20 cellular contexts compared by ENCODE assay signal in genomic region chr9:121218357-121219027, GRCh38. TPM values are rescaled to one million over a fixed set of nuclear protein-coding genes. Genes with fewer than 3 reads are reported as not detected.
A peak's percentile ranks its signal among the peaks of the same experiment; 100 is the strongest.
DNase-seq lines count a peak whose midpoint lies in the region; ATAC-seq and TF ChIP-seq lines count a peak whose summit lies in the region.
"Had no signal": no experiment of that assay in that cellular context is flagged by ENCODE, and none has a peak within 500 bp of the region (broad histone marks: within the 10 kb centered on the region; RNA-seq: fewer than 3 reads in every experiment).

No MANE protein-coding gene starts in this region.

- H3K23me2 ChIP-seq in H9 (ENCODE audit: insufficient read length, low read depth, low read length, poor library complexity, severe bottlenecking): no peaks in the 10 kb centered on the region

- H4K8ac ChIP-seq in H9 (replicated peaks; ENCODE audit: insufficient read length, low read depth, low read length): no peak overlapping the region

- H3K79me2 ChIP-seq in H9 (ENCODE audit: insufficient read depth, low read length): no peaks in the 10 kb centered on the region

- no peak overlapping the region for H2AK5ac ChIP-seq in H9 (ENCODE audit: insufficient read length, low read length)

- DNase-seq in HT1080 (ENCODE audit: low read depth) (peak; percentile 66), esophagus muscularis mucosa (ENCODE audit: extremely low spot score) (peak; percentile 45), H9 (no peak), tibial artery (no peak)
- DNase-seq in activated CD8-positive, alpha-beta memory T cell treated with anti-CD3 and anti-CD28 coated beads, Interleukin-2, amount 50 U/mL, for 4 hours: no peak
- DNase-seq: C1 segment of cervical spinal cord, GF-D8, Karpas-422, MM.1S, NCI-H1105 treated with DMSO at 0.1 percent for 48 hours, NCI-H1694 treated with DMSO at 0.1 percent for 48 hours, NCI-H226, NCI-H524 treated with DMSO at 0.1 percent for 48 hours, SHP77, SK-N-SH had no signal

- H3K18ac ChIP-seq in H9 (ENCODE audit: insufficient read length, low read depth, low read length): no peak overlapping the region

- no peak overlapping the region for H3K9ac ChIP-seq in H9 (ENCODE audit: extremely low read depth, insufficient read length, low read length)
- H3K9ac ChIP-seq: GM23248, SK-N-SH had no signal

- no peak overlapping the region for H3K4me2 ChIP-seq in H9 (ENCODE audit: insufficient read depth, insufficient read length, low read length)
- H3K4me2 ChIP-seq: SK-N-SH had no signal

- H3T11ph ChIP-seq in H9 (ENCODE audit: low read length): no peak overlapping the region

- H3K4me1 Mint-ChIP-seq in H9: peaks cover 42 to 49% of the 10 kb centered on the region in 2 experiments

- H2BK5ac ChIP-seq in H9 (ENCODE audit: insufficient read length, low read length): no peak overlapping the region

- H3K56ac ChIP-seq in H9 (ENCODE audit: insufficient read length, low read depth, low read length): no peak overlapping the region

- TF ChIP-seq CTCF in esophagus muscularis mucosa (IDR thresholded peaks at IDR 0.05) (no peak), H9 (conservative IDR thresholded peaks at IDR 0.05) (no peak), tibial artery (IDR thresholded peaks at IDR 0.05) (no peak)

- no peak overlapping the region for H3K4me3 Mint-ChIP-seq in H9

- intact Hi-C loops in esophagus muscularis mucosa (cut with DNase I): no loop called here
- intact Hi-C loops in tibial artery (cut with DNase I; ENCODE audit: low total_unique reads): no loop called here

- no peaks in the 10 kb centered on the region; a peak in 1 of 7 replicates for H3K36me3 Mint-ChIP-seq in H9 (ENCODE audit: insufficient read depth in 1 of 3, low read depth in 3 of 3)

- WGBS in esophagus muscularis mucosa: 96% methylated on average over 8 of the region's 8 CpGs
- no CpG with 5 or more reads among the region's 8 CpGs for WGBS in H9 (ENCODE audit: extremely low coverage, insufficient read length, low lambda C conversion rate)

- peaks cover 0 to 10% (median 6%) of the 10 kb centered on the region in 4 donors for H3K4me1 ChIP-seq in esophagus muscularis mucosa
- peaks cover 12% of the 10 kb centered on the region; the same call in 1 of the 2 replicates for H3K4me1 ChIP-seq in H9 (ENCODE audit: insufficient read depth, low read length)
- peaks cover 0 to 4% (median under 1%) of the 10 kb centered on the region in 4 donors for H3K4me1 ChIP-seq in tibial artery

- H3K27ac Mint-ChIP-seq in H9: no peak overlapping the region

- ATAC-seq in GM19023 (IDR thresholded peaks at IDR 0.05; ENCODE audit: unreplicated experiment) (peak; percentile 23), HG02759 (IDR thresholded peaks at IDR 0.05; ENCODE audit: unreplicated experiment) (peak; percentile 15), HG03159 (IDR thresholded peaks at IDR 0.05; ENCODE audit: unreplicated experiment) (no peak)
- ATAC-seq: Panc1 had no signal

- no peak for TF ChIP-seq POLR2A in esophagus muscularis mucosa (IDR thresholded peaks at IDR 0.05; ENCODE audit: low read depth)

- no peaks in the 10 kb centered on the region for H3K27me3 ChIP-seq in esophagus muscularis mucosa
- 0 out of 2 replicates have a peak, but pooled peaks cover 2% of the 10 kb centered on the region for H3K27me3 ChIP-seq in H9 (ENCODE audit: insufficient read depth, low read length)
- H3K27me3 ChIP-seq in tibial artery: no peaks in the 10 kb centered on the region

- H3K14ac ChIP-seq in H9 (ENCODE audit: insufficient read depth, low read length): no peak overlapping the region

- no peak overlapping the region for H2AFZ ChIP-seq in H9 (ENCODE audit: low read length)
- H2AFZ ChIP-seq: GM23248 had no signal

- no peak overlapping the region for H4K91ac ChIP-seq in H9 (ENCODE audit: insufficient read length, low read depth, low read length)

- peaks cover 54% of the 10 kb centered on the region for H3K27me3 Mint-ChIP-seq in H9 (ENCODE audit: low read depth)

- no peak overlapping the region for H2BK20ac ChIP-seq in H9 (ENCODE audit: low read depth, low read length, poor library complexity, severe bottlenecking)

- H3K9me3 ChIP-seq in esophagus muscularis mucosa (no peaks in the 10 kb centered on the region), H9 (ENCODE audit: control insufficient read depth, low read depth, low read length) (no peaks in the 10 kb centered on the region), tibial artery (no peaks in the 10 kb centered on the region)
- H3K9me3 ChIP-seq: SK-N-SH had no signal

- H2BK15ac ChIP-seq in H9 (ENCODE audit: low read depth, low read length): no peak overlapping the region

- no peak overlapping the region for H3K27ac ChIP-seq in esophagus muscularis mucosa (replicated peaks in 1 of 4)
- H3K27ac ChIP-seq in H9 (ENCODE audit: insufficient read length, low read depth, low read length): no peak overlapping the region
- no peak overlapping the region for H3K27ac ChIP-seq in tibial artery
- H3K27ac ChIP-seq: GM23248 had no signal

- H3K36me3 ChIP-seq in esophagus muscularis mucosa (no peaks in the 10 kb centered on the region), tibial artery (no peaks in the 10 kb centered on the region)

- no peaks in the 10 kb centered on the region for H4K20me1 ChIP-seq in H9 (ENCODE audit: control insufficient read depth, insufficient read depth, insufficient read length)

- H3K4me3 ChIP-seq in esophagus muscularis mucosa (no peak overlapping the region), tibial artery (no peak overlapping the region)
- H3K4me3 ChIP-seq: GM23248 had no signal

- no peak overlapping the region for H2BK12ac ChIP-seq in H9 (ENCODE audit: insufficient read length, low read depth, low read length)

- H3K9me3 Mint-ChIP-seq in H9: no peaks in the 10 kb centered on the region

- no peaks in the 10 kb centered on the region for H3K79me1 ChIP-seq in H9 (ENCODE audit: insufficient read depth, low read depth, low read length, poor library complexity, severe bottlenecking)

- TF ChIP-seq EP300 in esophagus muscularis mucosa (IDR thresholded peaks at IDR 0.05): no peak

- no peak overlapping the region for H2BK120ac ChIP-seq in H9 (ENCODE audit: low read depth, low read length, poor library complexity, severe bottlenecking)

- no peak overlapping the region for H3K4ac ChIP-seq in H9 (ENCODE audit: low read depth, low read length)

- no peak overlapping the region for H3K23ac ChIP-seq in H9 (ENCODE audit: insufficient read length, low read depth, low read length)

- H4K5ac ChIP-seq in H9 (ENCODE audit: insufficient read length, low read depth, low read length): no peak overlapping the region

RNA-seq across cellular contexts. Expression of gene RAB14, which starts 16.8 kb away (rescaled TPM):
- total RNA-seq in HT1080 (2014; rRNA removed; shearing (Covaris generic)): 20.4 and 36.1 TPM in 2 replicates
- 58.6 and 70.4 TPM in 2 replicates for polyA plus RNA-seq in HT1080 (2015; cell fraction: cytosol; rRNA removed)
- 72.2 and 72.7 TPM in 2 replicates for polyA plus RNA-seq in HT1080 (2015; cell fraction: nucleus; rRNA removed)
- 10 to 100 TPM; 28.5 to 30.7 (median 29.5) TPM for total RNA-seq in esophagus muscularis mucosa
- 33.6 and 35.7 TPM in 2 replicates for total RNA-seq in H9 (2021)

RNA-seq across cellular contexts. Expression of gene GSN, which starts 49.5 kb away (rescaled TPM):
- total RNA-seq in HT1080 (2014; rRNA removed; shearing (Covaris generic)): 66.5 and 75.8 TPM in 2 replicates
- 84.6 and 86.6 TPM in 2 replicates for polyA plus RNA-seq in HT1080 (2015; cell fraction: cytosol; rRNA removed)
- 263 and 282 TPM in 2 replicates for polyA plus RNA-seq in HT1080 (2015; cell fraction: nucleus; rRNA removed)
- total RNA-seq in esophagus muscularis mucosa (1,000 to 10,000 TPM; 2,509 to 3,811 (median 3,170) TPM), H9 (2021) (12.9 and 14.9 TPM in 2 replicates)

Comparison
In these comparisons a context has a peak if more than half of its experiments do, and no peak if none do; other contexts are left out.
1. DNase-seq: peak in HT1080 (single experiment) and esophagus muscularis mucosa (single experiment); none in H9 (single experiment), activated CD8-positive, alpha-beta memory T cell treated with anti-CD3 and anti-CD28 coated beads, Interleukin-2, amount 50 U/mL, for 4 hours (single experiment) and tibial artery (0 of 2).
2. RNA of gene GSN, which starts 49.5 kb away (total RNA-seq): 2,509 to 3,811 TPM in esophagus muscularis mucosa; 66.5 to 75.8 TPM in HT1080 and 12.9 to 14.9 TPM in H9; every median in the first group is over 10 times any median in the second.